Comparison of ENCODE assay signal across 1 cellular context in genomic region chr10:103451091-103451801, GRCh38.
TF ChIP-seq lines count a peak whose summit lies in the region.

No MANE protein-coding gene starts in this region.

TF ChIP-seq in HCT116, 20 proteins besides CTCF, POLR2A, EP300 and RAD21 (continued from another document):
- no peak for TF ChIP-seq REST (IDR thresholded peaks at IDR 0.05; ENCODE audit: low read depth)
- no peak for TF ChIP-seq EZH2phosphoT487 (IDR thresholded peaks at IDR 0.05; ENCODE audit: borderline replicate concordance)
- TF ChIP-seq SIN3A (IDR thresholded peaks at IDR 0.05; ENCODE audit: low read depth), result no peak
- no peak for TF ChIP-seq JUND (IDR thresholded peaks at IDR 0.05)
- TF ChIP-seq FOSL1 (IDR thresholded peaks at IDR 0.05; ENCODE audit: low read depth), result no peak
- no peak for TF ChIP-seq ZNF274 (IDR thresholded peaks at IDR 0.05; ENCODE audit: low read depth, low read length)
TF ChIP-seq in HCT116: peak in this region for 3.
